12 cellular contexts compared by ENCODE assay signal in the genomic region with DNA sequence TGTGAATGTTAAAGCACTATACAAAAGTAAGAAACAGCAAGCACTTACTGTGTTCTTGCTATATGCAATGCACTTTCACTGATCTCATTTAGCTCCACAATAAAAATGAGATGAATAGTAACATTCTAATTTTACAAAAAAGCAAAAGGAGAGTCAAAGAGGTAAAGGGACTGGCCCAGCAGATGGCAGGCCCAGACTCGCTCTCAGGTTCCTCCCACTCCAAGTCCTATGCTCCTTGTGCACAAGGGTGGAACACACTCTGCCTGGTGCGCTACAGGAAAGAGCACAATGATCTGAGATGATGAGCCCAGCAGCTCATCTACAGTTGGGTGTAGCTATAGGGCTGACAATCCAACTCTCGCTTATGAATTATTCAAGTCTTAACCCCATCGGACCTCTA.
DNase-seq lines count a peak whose midpoint lies in the region; ATAC-seq lines count a peak whose summit lies in the region.
"Had no signal": no experiment of that assay in that cellular context is flagged by ENCODE, and none has a peak within 500 bp of the region (broad histone marks: within the 10 kb centered on the region; RNA-seq: fewer than 3 reads in every experiment).

No MANE protein-coding gene starts in this region.

- ATAC-seq in esophagus mucosa = peak; percentile 92

- DNase-seq in NCI-H2171 treated with DMSO at 0.1 percent for 48 hours (lab: John Stamatoyannopoulos, UW) (peak; percentile 15), NCI-H2171 (lab: John Stamatoyannopoulos, UW) (no peak), DMS79 treated with DMSO at 0.1 percent for 48 hours (lab: John Stamatoyannopoulos, UW) (peak; percentile 39), NCI-H69 (lab: John Stamatoyannopoulos, UW) (peak; percentile 60), amygdala (lab: John Stamatoyannopoulos, UW) (no peak), OCI-M1 (lab: John Stamatoyannopoulos, UW) (no peak), NCI-H82 treated with DMSO at 0.1 percent for 48 hours (lab: John Stamatoyannopoulos, UW; ENCODE audit: unreplicated experiment) (no peak)
- DNase-seq: COR-L47, GM23248, NCI-H1930, SHP77 had no signal

Comparison
In these comparisons a context has a peak if more than half of its experiments do, and no peak if none do; other contexts are left out.
1. DNase-seq: peak in NCI-H2171 treated with DMSO at 0.1 percent for 48 hours (single experiment), DMS79 treated with DMSO at 0.1 percent for 48 hours (single experiment) and NCI-H69 (single experiment); none in NCI-H2171 (single experiment), amygdala (0 of 56), OCI-M1 (single experiment) and NCI-H82 treated with DMSO at 0.1 percent for 48 hours (single experiment).